In the genomic region with DNA sequence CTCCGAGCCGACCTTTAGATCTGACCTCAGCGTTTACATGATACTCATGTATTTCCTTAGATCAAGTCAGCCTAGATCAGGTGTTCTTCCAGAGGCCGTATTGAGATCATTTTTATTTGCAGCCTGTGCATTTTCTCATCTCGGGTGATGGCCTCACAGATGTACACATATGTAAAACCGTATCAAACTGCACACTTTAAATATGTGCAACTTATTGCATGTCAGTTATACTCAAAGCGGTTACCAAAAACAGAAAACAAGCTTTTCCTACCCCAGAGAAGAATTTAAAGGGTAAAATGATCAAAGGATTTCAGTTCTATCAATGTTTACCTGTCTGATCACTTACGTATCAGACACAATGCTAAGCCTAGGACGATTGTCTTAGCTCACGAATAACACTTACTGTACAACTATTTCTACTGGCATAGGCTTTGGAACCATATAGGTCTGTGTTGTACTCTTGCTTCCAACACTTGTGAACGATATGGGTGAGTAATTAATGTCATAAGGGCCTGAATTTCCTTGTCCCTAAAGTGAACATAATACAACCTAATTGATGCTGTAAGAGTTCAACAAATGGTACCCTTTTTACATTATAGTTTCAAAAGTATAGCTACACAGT, we compare ENCODE assay signal across 1 cellular context.
TF ChIP-seq lines count a peak whose summit lies in the region.

No MANE protein-coding gene starts in this region.

TF ChIP-seq in WTC11, 78 proteins besides CTCF, POLR2A, EP300 and RAD21 (continued from another document):
- no peak for TF ChIP-seq PREB (CRISPR knock-in tag; IDR thresholded peaks at IDR 0.05; ENCODE audit: borderline replicate concordance)
